27 cellular contexts compared by ENCODE assay signal in the genomic region with DNA sequence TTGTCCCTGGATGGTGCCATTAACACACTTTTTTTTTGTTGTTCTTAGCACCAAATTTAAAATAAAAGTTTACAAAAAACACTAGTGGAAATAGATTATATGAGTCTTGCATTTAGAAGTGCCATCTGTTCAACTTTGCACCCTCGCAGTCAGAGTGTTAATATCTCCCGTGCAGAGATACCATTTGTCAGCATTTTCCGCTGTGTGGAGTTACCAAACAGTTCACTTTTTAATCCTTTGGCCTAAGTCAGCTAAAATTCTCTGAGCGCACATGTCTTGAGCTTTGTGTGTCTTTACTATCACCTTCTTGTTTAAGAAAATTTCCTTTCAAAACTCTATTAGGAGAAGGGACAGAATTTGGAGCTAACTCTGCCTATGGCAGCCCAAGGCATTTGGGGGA.
DNase-seq lines count a peak whose midpoint lies in the region; ATAC-seq, FAIRE-seq and TF ChIP-seq lines count a peak whose summit lies in the region.
"Had no signal": no experiment of that assay in that cellular context is flagged by ENCODE, and none has a peak within 500 bp of the region (broad histone marks: within the 10 kb centered on the region; RNA-seq: fewer than 3 reads in every experiment).

No MANE protein-coding gene starts in this region.

- no peaks in the 10 kb centered on the region for H3K9me2 ChIP-seq in GM23338 (ENCODE audit: insufficient read depth)

- H3K27ac Mint-ChIP-seq in GM23338, result no peak overlapping the region
- H3K27ac Mint-ChIP-seq in activated T-helper 1 cell treated with anti-CD3 and anti-CD28 coated beads, Interleukin-12 subunit alpha, Interleukin-12 subunit beta, Interleukin-2, Interleukin-4 antibody, amounts not matched to agents 30 ng/mL and 10 ng/mL and 1 ng/mL, durations not matched to agents 14 hours and 24 hours and 36 hours, result no peak overlapping the region
- H3K27ac Mint-ChIP-seq: CD14-positive monocyte; CD4-positive, alpha-beta memory T cell; CD4-positive, CD25-positive, alpha-beta regulatory T cell; CD8-positive, alpha-beta memory T cell had no signal

- intact Hi-C loops in K562 (cut with micrococcal nuclease), result no loop called here
- intact Hi-C loops in activated T-helper 1 cell treated with anti-CD3 and anti-CD28 coated beads, Interleukin-12 subunit alpha, Interleukin-12 subunit beta, Interleukin-2, Interleukin-4 antibody, amounts not matched to agents 30 ng/mL and 10 ng/mL and 1 ng/mL, durations not matched to agents 14 hours and 24 hours and 36 hours (cut with micrococcal nuclease), result no loop called here

- H3K27me3 ChIP-seq in GM23338 (ENCODE audit: insufficient read depth), result no peaks in the 10 kb centered on the region
- peaks cover 2 to 10% of the 10 kb centered on the region in 2 experiments for H3K27me3 ChIP-seq in K562 (ENCODE audit: control insufficient read depth in 2 of 2, insufficient read depth in 2 of 2, low read length in 2 of 2)
- H3K27me3 ChIP-seq in smooth muscle cell (ENCODE audit: low read depth), result no peaks in the 10 kb centered on the region
- H3K27me3 ChIP-seq: BE2C, BLaER1 had no signal

- CTCF ChIA-PET in K562 (lab: Yijun Ruan, JAX; ENCODE audit: low intra/inter-chr PET ratio), result no interaction called here

- H3K9me3 ChIP-seq in K562 (replicated peaks; ENCODE audit: control insufficient read depth, insufficient read depth, low read depth, low read length), result no peaks in the 10 kb centered on the region
- no peaks in the 10 kb centered on the region for H3K9me3 ChIP-seq in smooth muscle cell (replicated peaks; ENCODE audit: low read depth)
- H3K9me3 ChIP-seq: BE2C had no signal

- no TSS peak for BruUV-seq in K562 (replicated peaks; lab: Mats Ljungman, UMichigan)

- no peaks in the 10 kb centered on the region for H3K4me1 Mint-ChIP-seq in GM23338
- H3K4me1 Mint-ChIP-seq in activated T-helper 1 cell treated with anti-CD3 and anti-CD28 coated beads, Interleukin-12 subunit alpha, Interleukin-12 subunit beta, Interleukin-2, Interleukin-4 antibody, amounts not matched to agents 30 ng/mL and 10 ng/mL and 1 ng/mL, durations not matched to agents 14 hours and 24 hours and 36 hours (ENCODE audit: low read depth), result no peaks in the 10 kb centered on the region
- H3K4me1 Mint-ChIP-seq: CD14-positive monocyte; CD4-positive, alpha-beta memory T cell; CD4-positive, CD25-positive, alpha-beta regulatory T cell; CD8-positive, alpha-beta memory T cell had no signal

- in situ Hi-C loops in K562 (cut with MboI), result no loop called here

- H3K4me2 ChIP-seq in GM23338, result no peak overlapping the region
- no peak overlapping the region for H3K4me2 ChIP-seq in K562 (ENCODE audit: insufficient read depth, low read length)
- H3K4me2 ChIP-seq in smooth muscle cell, result peak overlapping the region; percentile 28
- H3K4me2 ChIP-seq: BLaER1 had no signal

- H3K9me3 Mint-ChIP-seq in GM23338, result no peaks in the 10 kb centered on the region
- peaks cover under 1% of the 10 kb centered on the region for H3K9me3 Mint-ChIP-seq in activated T-helper 1 cell treated with anti-CD3 and anti-CD28 coated beads, Interleukin-12 subunit alpha, Interleukin-12 subunit beta, Interleukin-2, Interleukin-4 antibody, amounts not matched to agents 30 ng/mL and 10 ng/mL and 1 ng/mL, durations not matched to agents 14 hours and 24 hours and 36 hours
- H3K9me3 Mint-ChIP-seq: CD4-positive, alpha-beta memory T cell had no signal

- H3K9me1 ChIP-seq in K562 (ENCODE audit: control insufficient read depth, insufficient read depth, low read length), result no peaks in the 10 kb centered on the region

- H3K36me3 ChIP-seq in GM23338 (ENCODE audit: insufficient read depth), result no peaks in the 10 kb centered on the region
- no peaks in the 10 kb centered on the region for H3K36me3 ChIP-seq in K562 (ENCODE audit: control insufficient read depth, insufficient read depth, low read length)
- no peaks in the 10 kb centered on the region for H3K36me3 ChIP-seq in smooth muscle cell (ENCODE audit: low read depth)
- H3K36me3 ChIP-seq: BE2C, BLaER1 had no signal

- H3K9ac ChIP-seq in K562 (ENCODE audit: insufficient read depth in 1 of 2, low read depth in 2 of 2, low read length in 2 of 2), result no peak overlapping the region
- no peak overlapping the region for H3K9ac ChIP-seq in smooth muscle cell (ENCODE audit: low read depth)
- H3K9ac ChIP-seq: BLaER1 had no signal

- FAIRE-seq in K562 (lab: Jason Lieb, UNC), result no peak
- FAIRE-seq: A204.1, GM12878, GM19239 had no signal

- 2% methylated on average over 4 of the region's 4 CpGs for WGBS in K562 (ENCODE audit: insufficient coverage, low coverage, missing lambda C conversion rate)
- 26% methylated on average over 4 of the region's 4 CpGs for WGBS in smooth muscle cell (ENCODE audit: low lambda C conversion rate)

- no peaks in the 10 kb centered on the region for H3K36me3 Mint-ChIP-seq in GM23338 (ENCODE audit: low read depth)
- H3K36me3 Mint-ChIP-seq in activated T-helper 1 cell treated with anti-CD3 and anti-CD28 coated beads, Interleukin-12 subunit alpha, Interleukin-12 subunit beta, Interleukin-2, Interleukin-4 antibody, amounts not matched to agents 30 ng/mL and 10 ng/mL and 1 ng/mL, durations not matched to agents 14 hours and 24 hours and 36 hours (ENCODE audit: low read depth), result no peaks in the 10 kb centered on the region
- H3K36me3 Mint-ChIP-seq: CD14-positive monocyte; CD4-positive, alpha-beta memory T cell; CD4-positive, CD25-positive, alpha-beta regulatory T cell; CD8-positive, alpha-beta memory T cell had no signal

- H3K4me3 ChIP-seq in GM23338, result no peak overlapping the region
- H3K4me3 ChIP-seq in K562, result no peak overlapping the region
- no peak overlapping the region for H3K4me3 ChIP-seq in smooth muscle cell
- H3K4me3 ChIP-seq: BLaER1, GM12878 had no signal

- TF ChIP-seq RAD21 in K562 (CRISPR knock-in tag; conservative IDR thresholded peaks at IDR 0.05 in 1 of 2, IDR thresholded peaks at IDR 0.05 in 1 of 2), result no peak

- H3K79me2 ChIP-seq in GM23338 (replicated peaks; ENCODE audit: insufficient read depth) (no peaks in the 10 kb centered on the region), K562 (ENCODE audit: control insufficient read depth, insufficient read depth, low read length) (no peaks in the 10 kb centered on the region), smooth muscle cell (ENCODE audit: low read depth) (no peaks in the 10 kb centered on the region)

- H3K4me1 ChIP-seq in GM23338 (ENCODE audit: insufficient read depth) (no peaks in the 10 kb centered on the region), K562 (replicated peaks in 1 of 2; ENCODE audit: control insufficient read depth in 2 of 2, insufficient read depth in 2 of 2, low read length in 2 of 2) (no peaks in the 10 kb centered on the region), smooth muscle cell (ENCODE audit: low read depth) (no peaks in the 10 kb centered on the region)
- H3K4me1 ChIP-seq: BE2C, BLaER1 had no signal

- no peaks in the 10 kb centered on the region for H3F3A ChIP-seq in GM23338 (replicated peaks; ENCODE audit: low read depth)
- no peaks in the 10 kb centered on the region for H3F3A ChIP-seq in smooth muscle cell (ENCODE audit: low read depth)

- TF ChIP-seq CTCF in GM23338 (conservative IDR thresholded peaks at IDR 0.05; ENCODE audit: low read depth in 2 of 2), result no peak
- TF ChIP-seq CTCF in K562 (IDR thresholded peaks at IDR 0.05 in 2 of 3, conservative IDR thresholded peaks at IDR 0.05 in 1 of 3; ENCODE audit: insufficient read depth in 2 of 3, low read depth in 1 of 3, low read length in 3 of 3), result no peak
- no peak for TF ChIP-seq CTCF in smooth muscle cell (IDR thresholded peaks at IDR 0.05; ENCODE audit: borderline replicate concordance, insufficient read depth, poor library complexity, severe bottlenecking)

- H2AFZ ChIP-seq in GM23338 (peak overlapping the region; percentile 43; the same call in 1 of the 2 replicates), K562 (ENCODE audit: low read depth, low read length) (no peak overlapping the region), smooth muscle cell (ENCODE audit: low read depth) (no peak overlapping the region)

- DNase-seq in GM23338 (ENCODE audit: low spot score) (no peak), RPMI8226 (peak; percentile 58), K562 (ENCODE audit: extremely low read depth in 1 of 4, low spot score in 3 of 4) (no peak), smooth muscle cell (lab: John Stamatoyannopoulos, UW; ENCODE audit: unreplicated experiment) (no peak), NCI-H2029 treated with DMSO at 0.1 percent for 48 hours (lab: John Stamatoyannopoulos, UW) (no peak)
- no peak for DNase-seq in activated T-helper 1 cell treated with anti-CD3 and anti-CD28 coated beads, Interleukin-12 subunit alpha, Interleukin-12 subunit beta, Interleukin-2, Interleukin-4 antibody, amounts not matched to agents 30 ng/mL and 10 ng/mL and 1 ng/mL, durations not matched to agents 14 hours and 24 hours and 36 hours (ENCODE audit: low spot score)
- DNase-seq in activated CD4-positive, alpha-beta T cell treated with anti-CD3 and anti-CD28 coated beads, Interleukin-2, amount 50 U/mL, for 48 hours, result no peak
- DNase-seq: 8988T; ACHN; BE2C; C1 segment of cervical spinal cord; CD4-positive, alpha-beta memory T cell; CD4-positive, CD25-positive, alpha-beta regulatory T cell; CD8-positive, alpha-beta memory T cell; COR-L47; DMS 273 treated with DMSO at 0.1 percent for 48 hours; DMS153; DMS53; DMS79; DND-41; EL; GDM1 had no signal

- TF ChIP-seq EP300 in K562 (IDR thresholded peaks at IDR 0.05; ENCODE audit: low read length), result no peak

- ATAC-seq in GM23338 (no peak), K562 (no peak)
- ATAC-seq: GM12878 had no signal

- H3K27ac ChIP-seq in GM23338 (ENCODE audit: low read depth) (no peak overlapping the region), K562 (ENCODE audit: extremely low read depth, low read depth, low read length) (no peak overlapping the region), smooth muscle cell (ENCODE audit: low read depth) (no peak overlapping the region)
- H3K27ac ChIP-seq: BLaER1 had no signal

- H4K20me1 ChIP-seq in GM23338 (replicated peaks; ENCODE audit: insufficient read depth) (no peaks in the 10 kb centered on the region), K562 (replicated peaks; ENCODE audit: control insufficient read depth, insufficient read depth, low read length) (no peaks in the 10 kb centered on the region), smooth muscle cell (ENCODE audit: low read depth) (no peaks in the 10 kb centered on the region)
- H4K20me1 ChIP-seq: BLaER1 had no signal

- peaks cover 3% of the 10 kb centered on the region for H3K27me3 Mint-ChIP-seq in GM23338 (ENCODE audit: insufficient read depth, low read depth, poor library complexity)
- peaks cover 1% of the 10 kb centered on the region for H3K27me3 Mint-ChIP-seq in activated T-helper 1 cell treated with anti-CD3 and anti-CD28 coated beads, Interleukin-12 subunit alpha, Interleukin-12 subunit beta, Interleukin-2, Interleukin-4 antibody, amounts not matched to agents 30 ng/mL and 10 ng/mL and 1 ng/mL, durations not matched to agents 14 hours and 24 hours and 36 hours (ENCODE audit: insufficient read depth)
- H3K27me3 Mint-ChIP-seq: CD4-positive, CD25-positive, alpha-beta regulatory T cell had no signal

- no peak overlapping the region for H3K4me3 Mint-ChIP-seq in GM23338
- no peak overlapping the region for H3K4me3 Mint-ChIP-seq in activated T-helper 1 cell treated with anti-CD3 and anti-CD28 coated beads, Interleukin-12 subunit alpha, Interleukin-12 subunit beta, Interleukin-2, Interleukin-4 antibody, amounts not matched to agents 30 ng/mL and 10 ng/mL and 1 ng/mL, durations not matched to agents 14 hours and 24 hours and 36 hours
- H3K4me3 Mint-ChIP-seq: CD14-positive monocyte; CD4-positive, alpha-beta memory T cell; CD4-positive, CD25-positive, alpha-beta regulatory T cell; CD8-positive, alpha-beta memory T cell had no signal

- no peak for TF ChIP-seq POLR2A in K562 (conservative IDR thresholded peaks at IDR 0.05)

- POLR2A ChIA-PET in K562 (lab: Yijun Ruan, JAX), result no interaction called here
